Comparison of ENCODE assay signal across 8 cellular contexts in genomic region chr16:22573226-22573531, GRCh38.
A peak's percentile ranks its signal among the peaks of the same experiment; 100 is the strongest.
DNase-seq lines count a peak whose midpoint lies in the region; ATAC-seq, FAIRE-seq and TF ChIP-seq lines count a peak whose summit lies in the region.
"Not testable (repeated sequence)": the region's sequence is repeated elsewhere in the genome, so short reads cannot be mapped to it uniquely, and the experiment has no call there.

No MANE protein-coding gene starts in this region.

- H3K36me3 Mint-ChIP-seq in CD4-positive, alpha-beta T cell (ENCODE audit: low read depth): not testable (repeated sequence)

- H3K27ac ChIP-seq in CD4-positive, alpha-beta T cell (ENCODE audit: low read depth, low read length); RWPE2 (ENCODE audit: poor library complexity, severe bottlenecking); GM12878 (ENCODE audit: control insufficient read depth, insufficient read depth); keratinocyte (ENCODE audit: control insufficient read depth, insufficient read depth, low read length); psoas muscle: not testable (repeated sequence)

- dilution Hi-C loops in keratinocyte (cut with MboI; ENCODE audit: extremely low pct_ligation_motif_present, low sequenced_read_pairs): not testable (repeated sequence)

- in situ Hi-C loops in GM12878 (cut with MboI): loop anchor here (25.0 kb wide), 2 partner anchors 161 to 261 kb away; no protein-coding TSS in a partner anchor

- not testable (repeated sequence) for H3K27ac Mint-ChIP-seq in CD4-positive, alpha-beta T cell

- SMC1A ChIA-PET in GM12878 (lab: Charles Lee; ENCODE audit: uncharacterized antibody, unreplicated experiment): not testable (repeated sequence)

- intact Hi-C loops in CD4-positive, alpha-beta T cell (cut with DNase I, micrococcal nuclease); GM12878 (cut with micrococcal nuclease; ENCODE audit: unreplicated experiment); psoas muscle (cut with DNase I): not testable (repeated sequence)

- H3K4me3 ChIP-seq in RWPE2 (ENCODE audit: severe bottlenecking); GM12878; keratinocyte (ENCODE audit: control insufficient read depth in 2 of 3, extremely low read depth in 1 of 3, insufficient read depth in 2 of 3, low read depth in 1 of 3, low read length in 3 of 3); psoas muscle: not testable (repeated sequence)

- not testable (repeated sequence) for H3K36me3 ChIP-seq in RWPE2 (ENCODE audit: low read depth); GM12878 (ENCODE audit: control insufficient read depth in 2 of 2, insufficient read depth in 2 of 2, low read length in 1 of 2); keratinocyte (ENCODE audit: control insufficient read depth in 2 of 2, extremely low read depth in 1 of 2, insufficient read depth in 2 of 2, low read length in 2 of 2); psoas muscle (ENCODE audit: insufficient read depth in 1 of 2, low read depth in 1 of 2)

- not testable (repeated sequence) for H3K4me2 ChIP-seq in GM12878 (ENCODE audit: control insufficient read depth, insufficient read depth); keratinocyte (ENCODE audit: control insufficient read depth, extremely low read depth, insufficient read depth, low read depth, low read length)

- not testable (repeated sequence) for H3K9me3 ChIP-seq in CD4-positive, alpha-beta T cell (ENCODE audit: control insufficient read depth, low read length); RWPE2 (ENCODE audit: severe bottlenecking); GM12878 (replicated peaks; ENCODE audit: control insufficient read depth, insufficient read depth, low read length); keratinocyte (ENCODE audit: control insufficient read depth, low read depth, low read length); psoas muscle

- H3K27me3 ChIP-seq in CD4-positive, alpha-beta T cell (ENCODE audit: control insufficient read depth, insufficient read depth, low read length); RWPE2 (ENCODE audit: insufficient read depth, poor library complexity, severe bottlenecking); GM12878 (replicated peaks in 1 of 2; ENCODE audit: control insufficient read depth in 2 of 2, insufficient read depth in 2 of 2, low read length in 1 of 2); keratinocyte (ENCODE audit: control insufficient read depth, extremely low read depth, insufficient read depth, low read length); psoas muscle (ENCODE audit: insufficient read depth in 3 of 3, low read length in 2 of 3): not testable (repeated sequence)

- not testable (repeated sequence) for TF ChIP-seq RAD21 in GM12878 (IDR thresholded peaks at IDR 0.05; ENCODE audit: insufficient read depth, low read depth, low read length)

- not testable (repeated sequence) for DNase-seq in CD4-positive, alpha-beta T cell; GM19239 (ENCODE audit: insufficient read length, low spot score); H54 (ENCODE audit: insufficient read length, low spot score); RWPE2 (ENCODE audit: low spot score); GM12878 (ENCODE audit: low read depth, low spot score); keratinocyte (ENCODE audit: low read depth, low spot score); psoas muscle

- not testable (repeated sequence) for H3K4me3 Mint-ChIP-seq in CD4-positive, alpha-beta T cell

- not testable (repeated sequence) for H3K9me3 Mint-ChIP-seq in CD4-positive, alpha-beta T cell

- CTCF ChIA-PET in CD4-positive, alpha-beta T cell (lab: Charles Lee); GM12878 (lab: Yijun Ruan, JAX): not testable (repeated sequence)

- not testable (repeated sequence) for BruUV-seq in GM12878 (replicated peaks; lab: Mats Ljungman, UMichigan)

- peaks cover 24% of the 10 kb centered on the region for H3K27me3 Mint-ChIP-seq in CD4-positive, alpha-beta T cell

- H4K20me1 ChIP-seq in GM12878 (ENCODE audit: control insufficient read depth, insufficient read depth); keratinocyte (ENCODE audit: control insufficient read depth, extremely low read depth, insufficient read depth, low read length): not testable (repeated sequence)

- ATAC-seq in CD4-positive, alpha-beta T cell (ENCODE audit: poor library complexity): peak; percentile 97
- peak; percentile 80 for ATAC-seq in HG03097 (IDR thresholded peaks at IDR 0.05; ENCODE audit: low FRiP score, unreplicated experiment)
- peak; percentile 94 for ATAC-seq in RWPE2 (ENCODE audit: low read depth)
- peak; percentile 99 for ATAC-seq in GM12878
- peak; percentile 75 to 97 (median 90) for ATAC-seq in psoas muscle

- TF ChIP-seq CTCF in CD4-positive, alpha-beta T cell (IDR thresholded peaks at IDR 0.05); RWPE2 (IDR thresholded peaks at IDR 0.05; ENCODE audit: poor library complexity, severe bottlenecking); GM12878 (IDR thresholded peaks at IDR 0.05 in 2 of 3, conservative IDR thresholded peaks at IDR 0.05 in 1 of 3; ENCODE audit: control insufficient read depth in 2 of 3, extremely low read depth in 1 of 3, insufficient read depth in 1 of 3, low read depth in 3 of 3, low read length in 3 of 3); keratinocyte (optimal IDR thresholded peaks at IDR 0.05 in 1 of 3, IDR thresholded peaks at IDR 0.05 in 1 of 3, conservative IDR thresholded peaks at IDR 0.05 in 1 of 3; ENCODE audit: extremely low read depth in 1 of 3, insufficient read depth in 2 of 3, low read length in 3 of 3); psoas muscle (IDR thresholded peaks at IDR 0.05): not testable (repeated sequence)

- not testable (repeated sequence) for H2AFZ ChIP-seq in GM12878 (ENCODE audit: control insufficient read depth, low read depth, low read length); keratinocyte (ENCODE audit: control insufficient read depth, low read length)

- no CpG with 5 or more reads among the region's 26 CpGs for WGBS in GM12878 (ENCODE audit: insufficient coverage, insufficient replicate concordance, low lambda C conversion rate, missing lambda C conversion rate)
- no CpG with 5 or more reads among the region's 26 CpGs for WGBS in psoas muscle, 3 donors

- FAIRE-seq in GM19239 (lab: Jason Lieb, UNC) (peak; percentile 88), H54 (lab: Jason Lieb, UNC) (peak; percentile 38), GM12878 (lab: Jason Lieb, UNC) (peak; percentile 90), keratinocyte (lab: Jason Lieb, UNC) (peak; percentile 51)

- not testable (repeated sequence) for H3K4me1 ChIP-seq in RWPE2 (ENCODE audit: insufficient read depth, poor library complexity, severe bottlenecking); GM12878 (ENCODE audit: control insufficient read depth, insufficient read depth, low read length); keratinocyte (ENCODE audit: control insufficient read depth, extremely low read depth, insufficient read depth, low read length); psoas muscle

- H3K9ac ChIP-seq in GM12878 (ENCODE audit: control insufficient read depth, insufficient read depth, low read length); keratinocyte (ENCODE audit: control insufficient read depth, extremely low read depth, insufficient read depth, low read length): not testable (repeated sequence)

- not testable (repeated sequence) for TF ChIP-seq EP300 in GM12878 (IDR thresholded peaks at IDR 0.05; ENCODE audit: borderline replicate concordance in 1 of 2, control insufficient read depth in 1 of 2, low read depth in 2 of 2, low read length in 2 of 2)

- not testable (repeated sequence) for H3K9me1 ChIP-seq in keratinocyte (ENCODE audit: control insufficient read depth, extremely low read depth, insufficient read depth, low read length)

- POLR2A ChIA-PET in CD4-positive, alpha-beta T cell (lab: Charles Lee); GM12878 (lab: Charles Lee): not testable (repeated sequence)

- not testable (repeated sequence) for H3K4me1 Mint-ChIP-seq in CD4-positive, alpha-beta T cell (ENCODE audit: low read depth)

- not testable (repeated sequence) for H3K79me2 ChIP-seq in GM12878 (ENCODE audit: control insufficient read depth, insufficient read depth, low read length); keratinocyte (ENCODE audit: control insufficient read depth, insufficient read depth, low read length)

- TF ChIP-seq POLR2A in H54 (IDR thresholded peaks at IDR 0.05; ENCODE audit: low read depth, low read length); GM12878 (IDR thresholded peaks at IDR 0.05; ENCODE audit: low read depth, low read length): not testable (repeated sequence)

- RAD21 ChIA-PET in GM12878 (lab: Charles Lee; ENCODE audit: unreplicated experiment): not testable (repeated sequence)
